ENCODE assay signal across 13 cellular contexts in the genomic region with DNA sequence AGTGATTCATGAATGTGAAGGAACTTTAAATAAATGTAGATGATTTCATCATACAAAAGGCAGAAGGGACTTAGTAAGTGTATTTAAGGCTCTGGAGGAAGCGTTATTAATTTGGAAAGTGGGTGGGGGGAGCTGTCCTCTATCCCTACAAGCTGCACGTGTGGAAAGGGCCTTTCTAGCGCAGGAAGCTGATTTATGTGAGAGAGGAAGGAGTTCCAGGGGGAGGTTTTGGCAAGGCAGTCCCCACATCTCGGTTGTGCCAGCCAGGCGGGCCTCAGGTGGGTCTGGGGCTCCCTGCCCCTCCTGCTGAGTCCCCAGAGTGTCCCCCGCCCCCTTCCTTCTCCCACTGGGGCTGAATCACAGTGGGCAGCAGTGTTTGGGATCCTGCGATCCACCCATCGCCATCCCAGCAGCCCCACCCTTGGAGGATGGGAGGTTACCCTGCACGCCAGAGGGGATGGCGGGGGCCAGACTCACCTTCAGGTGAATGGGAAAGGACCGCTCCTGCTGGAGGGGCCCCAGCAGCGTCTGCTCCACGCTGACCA. TPM values are rescaled to one million over a fixed set of nuclear protein-coding genes. Genes with fewer than 3 reads are reported as not detected.
DNase-seq lines count a peak whose midpoint lies in the region; ATAC-seq and TF ChIP-seq lines count a peak whose summit lies in the region.
"Had no signal": no experiment of that assay in that cellular context is flagged by ENCODE, and none has a peak within 500 bp of the region (broad histone marks: within the 10 kb centered on the region; RNA-seq: fewer than 3 reads in every experiment).

No MANE protein-coding gene starts in this region.

- peaks cover 4 to 9% of the 10 kb centered on the region in 2 donors for H3K36me3 Mint-ChIP-seq in CD14-positive monocyte

- POLR2A ChIA-PET in OCI-LY7 (lab: Charles Lee), result interaction anchor here (1.1 to 1.3 kb wide), 3 partner anchors 10 to 14 kb away, joined by 3 to 4 read pairs (median 4); no protein-coding TSS in a partner anchor

- no peak for ATAC-seq in sciatic nerve
- ATAC-seq: activated CD8-positive, alpha-beta T cell treated with anti-CD3 and anti-CD28 coated beads, Interleukin-2, amount 10 ng/mL, durations not matched to agents 7 days and 5 days; left colon had no signal

- H3K27me3 ChIP-seq in trophoblast cell (ENCODE audit: insufficient read depth, low read length), result peaks cover 20% of the 10 kb centered on the region
- H3K27me3 ChIP-seq: BLaER1 had no signal

- no peak overlapping the region for H3K27ac Mint-ChIP-seq in CD14-positive monocyte
- H3K27ac Mint-ChIP-seq: activated CD8-positive, alpha-beta T cell treated with anti-CD3 and anti-CD28 coated beads, Interleukin-2, amount 10 ng/mL, durations not matched to agents 7 days and 5 days had no signal

- peaks cover 25% of the 10 kb centered on the region for H3K4me1 Mint-ChIP-seq in CD14-positive monocyte

- H2BK12ac ChIP-seq in trophoblast cell (ENCODE audit: low read length), result no peak overlapping the region

- H3K23ac ChIP-seq in trophoblast cell (ENCODE audit: low read length), result no peak overlapping the region

- CTCF ChIA-PET in OCI-LY7 (lab: Charles Lee; ENCODE audit: unreplicated experiment), result no interaction called here

- no CpG with 5 or more reads among the region's 13 CpGs for WGBS in trophoblast cell (ENCODE audit: extremely low coverage, insufficient coverage, insufficient read length)

- no peak overlapping the region for H4K91ac ChIP-seq in trophoblast cell (ENCODE audit: low read depth, low read length)

- H3K9me3 Mint-ChIP-seq in CD14-positive monocyte, result peaks cover 0 to 5% (median 1%) of the 10 kb centered on the region in 7 donors

- H4K12ac ChIP-seq in trophoblast cell (ENCODE audit: low read depth, low read length), result no peak overlapping the region

- H3K9ac ChIP-seq in trophoblast cell (ENCODE audit: low read length), result no peak overlapping the region
- H3K9ac ChIP-seq: BLaER1 had no signal

- no peak for TF ChIP-seq CTCF in CD14-positive monocyte (IDR thresholded peaks at IDR 0.05)
- TF ChIP-seq CTCF in OCI-LY7 (conservative IDR thresholded peaks at IDR 0.05; ENCODE audit: low read length), result no peak
- no peak for TF ChIP-seq CTCF in GM13977 (IDR thresholded peaks at IDR 0.05; ENCODE audit: extremely low read depth, insufficient read depth, missing control alignments)

- H3K4me2 ChIP-seq in OCI-LY7 (ENCODE audit: low read length) (no peak overlapping the region), trophoblast cell (ENCODE audit: low read length) (peak overlapping the region; percentile 80)
- H3K4me2 ChIP-seq: BLaER1 had no signal

- H3K9me3 ChIP-seq in OCI-LY7 (ENCODE audit: low read length) (no peaks in the 10 kb centered on the region), trophoblast cell (ENCODE audit: insufficient read depth, low read depth, low read length) (peaks cover 2% of the 10 kb centered on the region)

- H2AFZ ChIP-seq in OCI-LY7 (ENCODE audit: low read length), result peak overlapping the region; percentile 6; the same call in 1 of the 2 replicates
- H2AFZ ChIP-seq in trophoblast cell (ENCODE audit: insufficient read depth, low read length, poor library complexity), result peak overlapping the region; percentile 18

- H3K27me3 Mint-ChIP-seq in CD14-positive monocyte (ENCODE audit: low read depth in 3 of 3), result peaks cover 7 to 18% (median 8%) of the 10 kb centered on the region in 3 donors

- H4K8ac ChIP-seq in trophoblast cell (ENCODE audit: low read depth, low read length), result no peak overlapping the region

- H3K27ac ChIP-seq in OCI-LY7 (ENCODE audit: low read depth, low read length, poor library complexity, severe bottlenecking) (no peak overlapping the region), trophoblast cell (ENCODE audit: low read depth, low read length) (no peak overlapping the region)
- H3K27ac ChIP-seq: BLaER1 had no signal

- DNase-seq in CD14-positive monocyte (ENCODE audit: low spot score) (no peak), OCI-LY7 (ENCODE audit: low spot score) (no peak), head of caudate nucleus (peak in 23 of 42 donors; percentile 3 to 51 (median 25)), trophoblast cell (no peak), posterior vena cava (ENCODE audit: low spot score) (no peak), HuH-7.5 (ENCODE audit: low spot score) (no peak), sciatic nerve (ENCODE audit: low spot score) (no peak), GM13977 (ENCODE audit: low spot score) (no peak)
- DNase-seq: activated CD8-positive, alpha-beta T cell treated with anti-CD3 and anti-CD28 coated beads, Interleukin-2, amount 10 ng/mL, durations not matched to agents 7 days and 5 days; left colon; NCI-H748 treated with DMSO at 0.1 percent for 48 hours had no signal

- H2AK5ac ChIP-seq in trophoblast cell (ENCODE audit: low read length), result no peak overlapping the region

- H3K36me3 ChIP-seq in OCI-LY7 (ENCODE audit: insufficient read depth, low read length) (no peaks in the 10 kb centered on the region), trophoblast cell (ENCODE audit: control insufficient read depth in 1 of 2, insufficient read depth in 2 of 2, low read length in 2 of 2) (no peaks in the 10 kb centered on the region)

- H3K9me2 ChIP-seq in OCI-LY7 (ENCODE audit: insufficient read depth, low read length), result no peaks in the 10 kb centered on the region; the same call in 1 of the 2 replicates

- no peaks in the 10 kb centered on the region for H3K79me2 ChIP-seq in OCI-LY7 (ENCODE audit: insufficient read depth, low read depth, low read length)
- H3K79me2 ChIP-seq in trophoblast cell (ENCODE audit: control insufficient read depth, insufficient read depth, low read length, poor library complexity), result no peaks in the 10 kb centered on the region

- in situ Hi-C loops in GM13977 (cut with MboI; ENCODE audit: low pct_unique_long_range_greater_than_20kb, low sequenced_read_pairs, unreplicated experiment), result no loop called here

- no peak overlapping the region for H2BK120ac ChIP-seq in trophoblast cell (ENCODE audit: insufficient read depth, low read length, poor library complexity)

- peaks cover 17% of the 10 kb centered on the region for H3K4me1 ChIP-seq in OCI-LY7 (ENCODE audit: insufficient read depth, low read length, poor library complexity, severe bottlenecking)
- peaks cover 9% of the 10 kb centered on the region in 2 experiments for H3K4me1 ChIP-seq in trophoblast cell (ENCODE audit: control insufficient read depth in 1 of 2, insufficient read depth in 2 of 2, low read length in 2 of 2)

- H2BK5ac ChIP-seq in trophoblast cell (ENCODE audit: low read depth, low read length, poor library complexity), result no peak overlapping the region

- H3K4me3 Mint-ChIP-seq in CD14-positive monocyte, result peak overlapping the region; percentile 65 to 68
- H3K4me3 Mint-ChIP-seq: activated CD8-positive, alpha-beta T cell treated with anti-CD3 and anti-CD28 coated beads, Interleukin-2, amount 10 ng/mL, durations not matched to agents 7 days and 5 days had no signal

- BruUV-seq in OCI-LY7 (replicated peaks; lab: Mats Ljungman, UMichigan), result no TSS peak

- no peaks in the 10 kb centered on the region for H4K20me1 ChIP-seq in OCI-LY7 (ENCODE audit: insufficient read depth, low read length)
- H4K20me1 ChIP-seq: BLaER1 had no signal

- no peak overlapping the region for H3K4me3 ChIP-seq in OCI-LY7 (ENCODE audit: low read depth, low read length, poor library complexity, severe bottlenecking)
- H3K4me3 ChIP-seq in trophoblast cell (ENCODE audit: low read depth, low read length), result no peak overlapping the region
- H3K4me3 ChIP-seq: BLaER1 had no signal

- H3K14ac ChIP-seq in trophoblast cell (ENCODE audit: low read length), result no peak overlapping the region

- H3K18ac ChIP-seq in trophoblast cell (ENCODE audit: low read length), result no peak overlapping the region

- no peak overlapping the region for H3K4ac ChIP-seq in trophoblast cell (ENCODE audit: low read depth, low read length)

- no peaks in the 10 kb centered on the region for H3K79me1 ChIP-seq in trophoblast cell (ENCODE audit: low read length)

- intact Hi-C loops in CD14-positive monocyte (cut with micrococcal nuclease), result no loop called here
- intact Hi-C loops in OCI-LY7 (cut with micrococcal nuclease; ENCODE audit: unreplicated experiment), result no loop called here
- intact Hi-C loops in head of caudate nucleus (cut with DNase I), result no loop called here
- intact Hi-C loops in posterior vena cava (cut with DNase I), result no loop called here
- intact Hi-C loops in sciatic nerve (cut with DNase I), result no loop called here

RNA-seq across cellular contexts. Expression of gene DLEU7, which starts 0.7 kb away (rescaled TPM):
- 10 to 100 TPM; 13.0 to 16.1 TPM for polyA plus RNA-seq in CD14-positive monocyte
- total RNA-seq in OCI-LY7 (2014; rRNA removed; shearing (Covaris generic)), result not detected in 2 replicates
- total RNA-seq in OCI-LY7 (2022) (not detected in 2 replicates), posterior vena cava (under 1 TPM; 0.19 to 0.79 TPM), sciatic nerve (11.5 TPM)
- polyA plus RNA-seq in trophoblast cell (2013), result not detected in 2 replicates
- total RNA-seq: activated CD8-positive, alpha-beta T cell treated with anti-CD3 and anti-CD28 coated beads, Interleukin-2, amount 10 ng/mL, durations not matched to agents 7 days and 5 days; T-helper 1 cell treated with Interleukin-12 subunit alpha and Interleukin-12 subunit beta and Interleukin-4 antibody, amounts not matched to agents 30 ng/mL and 1 ng/mL, for 36 hours had no signal

Comparison
In these comparisons a context has a peak if more than half of its experiments do, and no peak if none do; other contexts are left out.
1. DNase-seq: peak in head of caudate nucleus (23 of 42); none in CD14-positive monocyte (single experiment), OCI-LY7 (single experiment), trophoblast cell (0 of 2), posterior vena cava (single experiment), HuH-7.5 (single experiment), sciatic nerve (single experiment) and GM13977 (single experiment).